ENCODE assay signal across 32 cellular contexts in genomic region chr17:70797166-70797565, GRCh38.
"Had no signal": no experiment of that assay in that cellular context is flagged by ENCODE, and none has a peak within 500 bp of the region (broad histone marks: within the 10 kb centered on the region; RNA-seq: fewer than 3 reads in every experiment).

No MANE protein-coding gene starts in this region.

- H3K36me3 ChIP-seq: colonic mucosa, neutrophil, ovary, prostate gland, sigmoid colon, thoracic aorta had no signal

- H3K27me3 Mint-ChIP-seq: activated CD4-positive, alpha-beta memory T cell treated with anti-CD3 and anti-CD28 coated beads for 36 hours; stimulated activated naive CD8-positive, alpha-beta T cell treated with anti-CD3 and anti-CD28 coated beads, Interleukin-15, Interleukin-2, amounts not matched to agents 100 ng/mL and 50 ng/mL, for 24 hours had no signal

- ATAC-seq: activated CD4-positive, CD25-positive, alpha-beta regulatory T cell treated with anti-CD3 and anti-CD28 coated beads, Interleukin-2, amount 50 U/mL, for 24 hours; activated T-cell treated with anti-CD3 and anti-CD28 coated beads, Interleukin-2, amount 50 U/mL, for 4 hours; activated T-helper 17 cell treated with anti-CD3 and anti-CD28 coated beads, Interleukin-2, amount 50 U/mL, for 72 hours; left colon; stimulated activated effector memory CD8-positive, alpha-beta T cell treated with anti-CD3 and anti-CD28 coated beads, Interleukin-12 subunit alpha, Interleukin-12 subunit beta, amount 100 ng/mL, for 72 hours had no signal

- H3K36me3 Mint-ChIP-seq: activated CD4-positive, alpha-beta memory T cell treated with anti-CD3 and anti-CD28 coated beads for 36 hours; stimulated activated effector memory CD8-positive, alpha-beta T cell treated with anti-CD3 and anti-CD28 coated beads, Interleukin-12 subunit alpha, Interleukin-12 subunit beta, amount 100 ng/mL, for 72 hours had no signal

- DNase-seq: activated CD4-positive, alpha-beta memory T cell treated with anti-CD3 and anti-CD28 coated beads for 36 hours; activated CD4-positive, alpha-beta T cell treated with anti-CD3 and anti-CD28 coated beads for 48 hours; activated gamma-delta T cell treated with Interleukin-2 at 50 U/mL for 16 hours; activated naive CD4-positive, alpha-beta T cell treated with anti-CD3 and anti-CD28 coated beads, Interleukin-2, amount 50 U/mL, for 16 hours; activated T-cell treated with anti-CD3 and anti-CD28 coated beads, Interleukin-2, amount 50 U/mL, for 4 hours; amygdala; colonic mucosa; effector memory CD4-positive, alpha-beta T cell; foreskin fibroblast; head of caudate nucleus; hippocampal formation; kidney; left colon; mammary epithelial cell; nephron progenitor cell; ovary; retina; sigmoid colon; small intestine; stimulated activated CD4-positive, alpha-beta T cell treated with anti-CD3 and anti-CD28 coated beads, Interleukin-4, amount 100 ng/mL, for 24 hours; T-helper 9 cell; trophoblast cell had no signal

- H3K4me1 ChIP-seq: colonic mucosa, prostate gland, sigmoid colon had no signal

- H3K27me3 ChIP-seq: colonic mucosa, neutrophil, ovary, sigmoid colon had no signal

- H3K9me3 Mint-ChIP-seq: activated CD4-positive, alpha-beta memory T cell treated with anti-CD3 and anti-CD28 coated beads for 36 hours; activated T-helper 17 cell treated with anti-CD3 and anti-CD28 coated beads, Interleukin-2, amount 50 U/mL, for 72 hours had no signal

- H3K9me3 ChIP-seq: colonic mucosa, neutrophil, ovary, prostate gland, sigmoid colon, thoracic aorta had no signal

- H3K4me3 Mint-ChIP-seq: activated CD4-positive, alpha-beta memory T cell treated with anti-CD3 and anti-CD28 coated beads for 36 hours; activated T-cell treated with anti-CD3 and anti-CD28 coated beads, Interleukin-2, amount 50 U/mL, for 4 hours; activated T-helper 17 cell treated with anti-CD3 and anti-CD28 coated beads, Interleukin-2, amount 50 U/mL, for 72 hours; nephron progenitor cell; stimulated activated effector memory CD8-positive, alpha-beta T cell treated with anti-CD3 and anti-CD28 coated beads, Interleukin-12 subunit alpha, Interleukin-12 subunit beta, amount 100 ng/mL, for 72 hours; stimulated activated naive CD8-positive, alpha-beta T cell treated with anti-CD3 and anti-CD28 coated beads, Interleukin-15, Interleukin-2, amounts not matched to agents 100 ng/mL and 50 ng/mL, for 24 hours had no signal

- H3K27ac ChIP-seq: colonic mucosa, neutrophil, ovary, prostate gland, sigmoid colon, thoracic aorta, VCaP had no signal

- H3K27ac Mint-ChIP-seq: activated CD4-positive, alpha-beta memory T cell treated with anti-CD3 and anti-CD28 coated beads for 36 hours; activated T-helper 17 cell treated with anti-CD3 and anti-CD28 coated beads, Interleukin-2, amount 50 U/mL, for 72 hours; nephron progenitor cell; stimulated activated effector memory CD8-positive, alpha-beta T cell treated with anti-CD3 and anti-CD28 coated beads, Interleukin-12 subunit alpha, Interleukin-12 subunit beta, amount 100 ng/mL, for 72 hours; stimulated activated naive CD8-positive, alpha-beta T cell treated with anti-CD3 and anti-CD28 coated beads, Interleukin-15, Interleukin-2, amounts not matched to agents 100 ng/mL and 50 ng/mL, for 24 hours had no signal

- H3K4me1 Mint-ChIP-seq: activated T-helper 17 cell treated with anti-CD3 and anti-CD28 coated beads, Interleukin-2, amount 50 U/mL, for 72 hours; stimulated activated effector memory CD8-positive, alpha-beta T cell treated with anti-CD3 and anti-CD28 coated beads, Interleukin-12 subunit alpha, Interleukin-12 subunit beta, amount 100 ng/mL, for 72 hours had no signal

- H3K4me3 ChIP-seq: colonic mucosa, ovary, prostate gland, sigmoid colon, thoracic aorta had no signal

- FAIRE-seq: bronchial epithelial cell, small intestine, TTC549 had no signal
